In genomic region chr13:52455677-52456041, GRCh38 we compare ENCODE assay signal across 8 cellular contexts. TPM values are rescaled to one million over a fixed set of nuclear protein-coding genes. Genes with fewer than 3 reads are reported as not detected.
DNase-seq lines count a peak whose midpoint lies in the region; ATAC-seq and TF ChIP-seq lines count a peak whose summit lies in the region.

No MANE protein-coding gene starts in this region.

- TF ChIP-seq POLR2A in ovary (IDR thresholded peaks at IDR 0.05) = no peak

- WGBS in ovary, 3 donors = 0 to 1% (median 0%) methylated on average over 20 to 37 of the region's 37 CpGs
- under 1% methylated on average over 37 of the region's 37 CpGs for WGBS in thymus

- H3K27ac ChIP-seq in SK-N-MC = peak overlapping the region; percentile 84
- peak overlapping the region; percentile 79 to 87 for H3K27ac ChIP-seq in ovary
- H3K27ac ChIP-seq in thymus (ENCODE audit: low read depth) = peak overlapping the region; percentile 99

- peaks cover 13 to 18% of the 10 kb centered on the region in 2 donors for H3K36me3 Mint-ChIP-seq in activated naive CD4-positive, alpha-beta T cell treated with anti-CD3 and anti-CD28 coated beads, Interleukin-2, amount 50 U/mL, for 72 hours

- DNase-seq in DMS53 treated with DMSO at 0.1 percent for 48 hours (lab: John Stamatoyannopoulos, UW; ENCODE audit: unreplicated experiment) = peak; percentile 66
- DNase-seq in LNCaP clone FGC (ENCODE audit: low read depth) = no peak
- DNase-seq in SK-N-MC (ENCODE audit: low read depth, low spot score) = no peak
- DNase-seq in activated naive CD4-positive, alpha-beta T cell treated with anti-CD3 and anti-CD28 coated beads, Interleukin-2, amount 50 U/mL, for 72 hours (ENCODE audit: low spot score in 2 of 2) = peak; percentile 79
- peak; percentile 41 to 86 (median 73) for DNase-seq in head of caudate nucleus
- DNase-seq in ovary = peak; percentile 58 to 80 (median 74)

- H3K4me1 ChIP-seq in ovary (ENCODE audit: insufficient read depth) = peaks cover 3% of the 10 kb centered on the region
- peaks cover 8% of the 10 kb centered on the region for H3K4me1 ChIP-seq in thymus (ENCODE audit: control insufficient read depth, insufficient read depth, low read length)

- peak overlapping the region; percentile 85 for H3K9ac ChIP-seq in SK-N-MC (ENCODE audit: insufficient read length)

- H3K9me3 Mint-ChIP-seq in activated naive CD4-positive, alpha-beta T cell treated with anti-CD3 and anti-CD28 coated beads, Interleukin-2, amount 50 U/mL, for 72 hours = no peaks in the 10 kb centered on the region

- H3K4me3 ChIP-seq in LNCaP clone FGC (ENCODE audit: low read depth, low read length) (peak overlapping the region; percentile 83), SK-N-MC (peak overlapping the region; percentile 86), ovary (peak overlapping the region; percentile 55), thymus (ENCODE audit: low read length) (peak overlapping the region; percentile 86)

- no peaks in the 10 kb centered on the region for H3K9me3 ChIP-seq in SK-N-MC (ENCODE audit: low read depth, low read length)
- no peaks in the 10 kb centered on the region for H3K9me3 ChIP-seq in ovary
- H3K9me3 ChIP-seq in thymus (ENCODE audit: control insufficient read depth) = no peaks in the 10 kb centered on the region

- peak; percentile 35 for ATAC-seq in GM21825 (IDR thresholded peaks at IDR 0.05; ENCODE audit: unreplicated experiment)
- peak; percentile 52 to 57 for ATAC-seq in activated naive CD4-positive, alpha-beta T cell treated with anti-CD3 and anti-CD28 coated beads, Interleukin-2, amount 50 U/mL, for 72 hours

- peak overlapping the region; percentile 44 to 96 for H3K27ac Mint-ChIP-seq in activated naive CD4-positive, alpha-beta T cell treated with anti-CD3 and anti-CD28 coated beads, Interleukin-2, amount 50 U/mL, for 72 hours

- H3K27me3 ChIP-seq in ovary = no peaks in the 10 kb centered on the region
- no peaks in the 10 kb centered on the region for H3K27me3 ChIP-seq in thymus (ENCODE audit: control insufficient read depth, insufficient read depth)

- H3K36me3 ChIP-seq in SK-N-MC (ENCODE audit: insufficient read depth, low read length) (peaks cover 41% of the 10 kb centered on the region), ovary (no peaks in the 10 kb centered on the region), thymus (ENCODE audit: control insufficient read depth, insufficient read depth) (peaks cover 5% of the 10 kb centered on the region)

- no peak for TF ChIP-seq EP300 in ovary (IDR thresholded peaks at IDR 0.05)

- TF ChIP-seq CTCF in LNCaP clone FGC (IDR thresholded peaks at IDR 0.05; ENCODE audit: control insufficient read depth, extremely low read depth, insufficient read depth) (no peak), ovary (IDR thresholded peaks at IDR 0.05) (peak in 1 of 3 donors; percentile 6)

- intact Hi-C loops in head of caudate nucleus (cut with DNase I) = no loop called here
- intact Hi-C loops in ovary (cut with DNase I) = loop anchor here in 2 of 4 donors (10.0 kb wide), 3 partner anchors 111 to 261 kb away; no protein-coding TSS in a partner anchor

RNA-seq across cellular contexts. Expression of gene CKAP2, which starts 0.4 kb away (rescaled TPM):
- 100 to 1,000 TPM in 1 of 2 donors, 10 to 100 TPM in 1; 52.2 to 123 TPM for total RNA-seq in activated naive CD4-positive, alpha-beta T cell treated with anti-CD3 and anti-CD28 coated beads, Interleukin-2, amount 50 U/mL, for 72 hours
- 1 to 10 TPM; 3.7 to 7.7 (median 6.1) TPM for total RNA-seq in ovary
- polyA plus RNA-seq in ovary (10 to 100 TPM in 1 of 2 donors, 1 to 10 TPM in 1; 3.0 to 12.6 TPM), thymus (13.4 TPM)

RNA-seq across cellular contexts. Expression of gene VPS36, which starts 5.2 kb away (rescaled TPM):
- total RNA-seq in activated naive CD4-positive, alpha-beta T cell treated with anti-CD3 and anti-CD28 coated beads, Interleukin-2, amount 50 U/mL, for 72 hours = 10 to 100 TPM; 31.1 to 38.6 TPM
- total RNA-seq in ovary = 10 to 100 TPM; 30.8 to 54.7 (median 34.8) TPM
- polyA plus RNA-seq in ovary (10 to 100 TPM; 15.0 to 29.8 TPM), thymus (29.6 TPM)

RNA-seq across cellular contexts. Expression of gene THSD1, which starts 49.7 kb away (rescaled TPM):
- total RNA-seq in activated naive CD4-positive, alpha-beta T cell treated with anti-CD3 and anti-CD28 coated beads, Interleukin-2, amount 50 U/mL, for 72 hours = under 1 TPM; 0.09 to 0.19 TPM
- total RNA-seq in ovary = 1 to 10 TPM; 2.1 to 5.4 (median 3.4) TPM
- polyA plus RNA-seq in ovary (1 to 10 TPM; 4.8 to 6.4 TPM), thymus (3.3 TPM)

Comparison
In these comparisons a context has a peak if more than half of its experiments do, and no peak if none do; other contexts are left out.
1. DNase-seq: peak in DMS53 treated with DMSO at 0.1 percent for 48 hours (single experiment), activated naive CD4-positive, alpha-beta T cell treated with anti-CD3 and anti-CD28 coated beads, Interleukin-2, amount 50 U/mL, for 72 hours (2 of 2), head of caudate nucleus (42 of 42) and ovary (5 of 5); none in LNCaP clone FGC (single experiment) and SK-N-MC (single experiment).
2. RNA of gene CKAP2, which starts 0.4 kb away (total RNA-seq): 52.2 to 123 TPM in activated naive CD4-positive, alpha-beta T cell treated with anti-CD3 and anti-CD28 coated beads, Interleukin-2, amount 50 U/mL, for 72 hours; 3.7 to 7.7 TPM in ovary; every median in the first group is over 4 times any median in the second.
3. Peak in every context shown above with its lines, with median percentiles within 50 percentile points of each other: H3K4me3 ChIP-seq and H3K27ac ChIP-seq.